22 cellular contexts compared by ENCODE assay signal in genomic region chr6:161067749-161068148, GRCh38.
DNase-seq lines count a peak whose midpoint lies in the region; ATAC-seq, FAIRE-seq and TF ChIP-seq lines count a peak whose summit lies in the region.
"Had no signal": no experiment of that assay in that cellular context is flagged by ENCODE, and none has a peak within 500 bp of the region (broad histone marks: within the 10 kb centered on the region; RNA-seq: fewer than 3 reads in every experiment).

No MANE protein-coding gene starts in this region.

- intact Hi-C loops in breast epithelium (cut with DNase I; ENCODE audit: low total_unique reads) (no loop called here), left ventricle myocardium superior (cut with micrococcal nuclease) (no loop called here)

- no peaks in the 10 kb centered on the region for H3K9me3 ChIP-seq in breast epithelium

- FAIRE-seq in islet of Langerhans (lab: Jason Lieb, UNC): peak; percentile 33
- FAIRE-seq: A204.1, GM12891 had no signal

- H3K4me3 ChIP-seq in breast epithelium: no peak overlapping the region
- H3K4me3 ChIP-seq: hepatocyte had no signal

- TF ChIP-seq POLR2A in breast epithelium (IDR thresholded peaks at IDR 0.05): no peak

- H3K27me3 ChIP-seq in breast epithelium: no peaks in the 10 kb centered on the region
- H3K27me3 ChIP-seq: foreskin keratinocyte, hepatocyte had no signal

- H3K36me3 ChIP-seq in breast epithelium: no peaks in the 10 kb centered on the region

- no peak for ATAC-seq in left ventricle myocardium superior
- ATAC-seq: esophagus mucosa, foreskin keratinocyte, left lobe of liver had no signal

- no peak for TF ChIP-seq CTCF in breast epithelium (IDR thresholded peaks at IDR 0.05)

- DNase-seq in NCI-H2196 (lab: John Stamatoyannopoulos, UW; ENCODE audit: unreplicated experiment) (peak; percentile 3), NCI-H2196 treated with DMSO at 0.1 percent for 48 hours (lab: John Stamatoyannopoulos, UW; ENCODE audit: unreplicated experiment) (no peak), NCI-H146 (lab: John Stamatoyannopoulos, UW) (peak; percentile 61), NCI-H69 (lab: John Stamatoyannopoulos, UW) (peak; percentile 91), breast epithelium (ENCODE audit: low spot score in 2 of 2) (no peak), left ventricle myocardium superior (no peak)
- DNase-seq in activated CD8-positive, alpha-beta memory T cell treated with anti-CD3 and anti-CD28 coated beads for 24 hours: no peak
- DNase-seq: activated CD4-positive, CD25-positive, alpha-beta regulatory T cell treated with anti-CD3 and anti-CD28 coated beads, Interleukin-2, amount 50 U/mL, for 72 hours; activated gamma-delta T cell treated with Interleukin-2 at 50 U/mL for 16 hours; activated T-cell treated with anti-CD3 and anti-CD28 coated beads, Interleukin-2, amount 50 U/mL, for 24 hours; CD8-positive, alpha-beta memory T cell; effector CD8-positive, alpha-beta T cell; foreskin keratinocyte; H9; NCI-H446 treated with DMSO at 0.1 percent for 48 hours; T-helper 1 cell had no signal

- no peaks in the 10 kb centered on the region for H3K4me1 ChIP-seq in breast epithelium

- no peak overlapping the region for H3K27ac ChIP-seq in breast epithelium
- H3K27ac ChIP-seq: foreskin keratinocyte, hepatocyte had no signal

Comparison
In these comparisons a context has a peak if more than half of its experiments do, and no peak if none do; other contexts are left out.
1. DNase-seq: peak in NCI-H2196 (single experiment), NCI-H146 (single experiment) and NCI-H69 (single experiment); none in NCI-H2196 treated with DMSO at 0.1 percent for 48 hours (single experiment), breast epithelium (0 of 2), left ventricle myocardium superior (single experiment) and activated CD8-positive, alpha-beta memory T cell treated with anti-CD3 and anti-CD28 coated beads for 24 hours (single experiment).